Comparison of ENCODE assay signal across 1 cellular context in genomic region chr19:41364546-41365391, GRCh38.
TF ChIP-seq lines count a peak whose summit lies in the region.

No MANE protein-coding gene starts in this region.

TF ChIP-seq in SK-N-SH treated with all-trans-retinoic acid at 6 μM for 48 hours, 23 proteins besides CTCF, POLR2A, EP300 and RAD21 (continued from another document):
- no peak for TF ChIP-seq PATZ1 (CRISPR knock-in tag; IDR thresholded peaks at IDR 0.05; ENCODE audit: borderline replicate concordance)
